ENCODE assay signal across 9 cellular contexts in genomic region chr19:4337906-4338440, GRCh38. TPM values are rescaled to one million over a fixed set of nuclear protein-coding genes. Genes with fewer than 3 reads are reported as not detected.
DNase-seq lines count a peak whose midpoint lies in the region; ATAC-seq and TF ChIP-seq lines count a peak whose summit lies in the region.
"Had no signal": no experiment of that assay in that cellular context is flagged by ENCODE, and none has a peak within 500 bp of the region (broad histone marks: within the 10 kb centered on the region; RNA-seq: fewer than 3 reads in every experiment).

No MANE protein-coding gene starts in this region.

- POLR2A ChIA-PET in WTC11 (lab: Charles Lee) = interaction anchor here (1.0 kb wide), 1 partner anchor 10 kb away, joined by 4 read pairs; no protein-coding TSS in a partner anchor

- H3K27ac ChIP-seq in skin epidermis = peak overlapping the region in 19 of 21 experiments; percentile 73 to 95 (median 87)

- peaks cover 15% of the 10 kb centered on the region for H3K4me1 Mint-ChIP-seq in WTC11

- DNase-seq in NCI-H1092 treated with DMSO at 0.1 percent for 48 hours (lab: John Stamatoyannopoulos, UW) (peak; percentile 14), NCI-H1092 (lab: John Stamatoyannopoulos, UW) (no peak), WTC11 (ENCODE audit: low spot score) (no peak), left ventricle myocardium superior (peak; percentile 40), DMS 273 treated with DMSO at 0.1 percent for 48 hours (lab: John Stamatoyannopoulos, UW) (no peak), islet precursor cell (no peak)

- TF ChIP-seq CTCF in WTC11 (IDR thresholded peaks at IDR 0.05) = no peak

- H3K4me3 Mint-ChIP-seq in WTC11 = peak overlapping the region; percentile 67

- H3K9me3 Mint-ChIP-seq in WTC11 = peaks cover 16% of the 10 kb centered on the region

- H3K27me3 Mint-ChIP-seq in WTC11 (ENCODE audit: low read depth) = peaks cover 24% of the 10 kb centered on the region

- intact Hi-C loops in left ventricle myocardium superior (cut with micrococcal nuclease) = no loop called here

- peak overlapping the region; percentile 65 for H3K27ac Mint-ChIP-seq in WTC11

- H3K4me3 ChIP-seq in skin epidermis = peak overlapping the region; percentile 35 to 56 (median 45)

- peaks cover 18% of the 10 kb centered on the region for H3K36me3 Mint-ChIP-seq in WTC11

- CTCF ChIA-PET in WTC11 (lab: Charles Lee) = interaction anchor here (1.0 to 3.9 kb wide), 5 partner anchors 15 to 186 kb away, joined by 3 to 29 read pairs (median 5); no protein-coding TSS in a partner anchor

- no peak for ATAC-seq in WTC11
- no peak for ATAC-seq in left ventricle myocardium superior
- ATAC-seq in HG03432 (IDR thresholded peaks at IDR 0.05; ENCODE audit: unreplicated experiment) = no peak

TF ChIP-seq in WTC11, 78 proteins besides CTCF, POLR2A, EP300 and RAD21 (continues in another document):
- TF ChIP-seq IRF2 (CRISPR knock-in tag; IDR thresholded peaks at IDR 0.05; ENCODE audit: borderline replicate concordance, low read depth) (no peak), CBFB (CRISPR knock-in tag; IDR thresholded peaks at IDR 0.05; ENCODE audit: low read depth) (no peak), FOXK1 (CRISPR knock-in tag; IDR thresholded peaks at IDR 0.05) (no peak), EMX1 (CRISPR knock-in tag; IDR thresholded peaks at IDR 0.05) (no peak), ELF4 (CRISPR knock-in tag; IDR thresholded peaks at IDR 0.05; ENCODE audit: low read depth) (no peak), KAT7 (CRISPR knock-in tag; IDR thresholded peaks at IDR 0.05; ENCODE audit: borderline replicate concordance) (no peak), ZNF281 (CRISPR knock-in tag; IDR thresholded peaks at IDR 0.05) (no peak), IRF1 (CRISPR knock-in tag; IDR thresholded peaks at IDR 0.05) (no peak), ZBTB43 (CRISPR knock-in tag; IDR thresholded peaks at IDR 0.05) (no peak)
- TF ChIP-seq, protein P1, sequence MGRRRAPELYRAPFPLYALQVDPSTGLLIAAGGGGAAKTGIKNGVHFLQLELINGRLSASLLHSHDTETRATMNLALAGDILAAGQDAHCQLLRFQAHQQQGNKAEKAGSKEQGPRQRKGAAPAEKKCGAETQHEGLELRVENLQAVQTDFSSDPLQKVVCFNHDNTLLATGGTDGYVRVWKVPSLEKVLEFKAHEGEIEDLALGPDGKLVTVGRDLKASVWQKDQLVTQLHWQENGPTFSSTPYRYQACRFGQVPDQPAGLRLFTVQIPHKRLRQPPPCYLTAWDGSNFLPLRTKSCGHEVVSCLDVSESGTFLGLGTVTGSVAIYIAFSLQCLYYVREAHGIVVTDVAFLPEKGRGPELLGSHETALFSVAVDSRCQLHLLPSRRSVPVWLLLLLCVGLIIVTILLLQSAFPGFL (CRISPR knock-in tag; IDR thresholded peaks at IDR 0.05; ENCODE audit: borderline replicate concordance) = no peak
- TF ChIP-seq, protein P2, sequence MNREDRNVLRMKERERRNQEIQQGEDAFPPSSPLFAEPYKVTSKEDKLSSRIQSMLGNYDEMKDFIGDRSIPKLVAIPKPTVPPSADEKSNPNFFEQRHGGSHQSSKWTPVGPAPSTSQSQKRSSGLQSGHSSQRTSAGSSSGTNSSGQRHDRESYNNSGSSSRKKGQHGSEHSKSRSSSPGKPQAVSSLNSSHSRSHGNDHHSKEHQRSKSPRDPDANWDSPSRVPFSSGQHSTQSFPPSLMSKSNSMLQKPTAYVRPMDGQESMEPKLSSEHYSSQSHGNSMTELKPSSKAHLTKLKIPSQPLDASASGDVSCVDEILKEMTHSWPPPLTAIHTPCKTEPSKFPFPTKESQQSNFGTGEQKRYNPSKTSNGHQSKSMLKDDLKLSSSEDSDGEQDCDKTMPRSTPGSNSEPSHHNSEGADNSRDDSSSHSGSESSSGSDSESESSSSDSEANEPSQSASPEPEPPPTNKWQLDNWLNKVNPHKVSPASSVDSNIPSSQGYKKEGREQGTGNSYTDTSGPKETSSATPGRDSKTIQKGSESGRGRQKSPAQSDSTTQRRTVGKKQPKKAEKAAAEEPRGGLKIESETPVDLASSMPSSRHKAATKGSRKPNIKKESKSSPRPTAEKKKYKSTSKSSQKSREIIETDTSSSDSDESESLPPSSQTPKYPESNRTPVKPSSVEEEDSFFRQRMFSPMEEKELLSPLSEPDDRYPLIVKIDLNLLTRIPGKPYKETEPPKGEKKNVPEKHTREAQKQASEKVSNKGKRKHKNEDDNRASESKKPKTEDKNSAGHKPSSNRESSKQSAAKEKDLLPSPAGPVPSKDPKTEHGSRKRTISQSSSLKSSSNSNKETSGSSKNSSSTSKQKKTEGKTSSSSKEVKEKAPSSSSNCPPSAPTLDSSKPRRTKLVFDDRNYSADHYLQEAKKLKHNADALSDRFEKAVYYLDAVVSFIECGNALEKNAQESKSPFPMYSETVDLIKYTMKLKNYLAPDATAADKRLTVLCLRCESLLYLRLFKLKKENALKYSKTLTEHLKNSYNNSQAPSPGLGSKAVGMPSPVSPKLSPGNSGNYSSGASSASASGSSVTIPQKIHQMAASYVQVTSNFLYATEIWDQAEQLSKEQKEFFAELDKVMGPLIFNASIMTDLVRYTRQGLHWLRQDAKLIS (CRISPR knock-in tag; IDR thresholded peaks at IDR 0.05; ENCODE audit: borderline replicate concordance) = no peak
- TF ChIP-seq, protein P3, sequence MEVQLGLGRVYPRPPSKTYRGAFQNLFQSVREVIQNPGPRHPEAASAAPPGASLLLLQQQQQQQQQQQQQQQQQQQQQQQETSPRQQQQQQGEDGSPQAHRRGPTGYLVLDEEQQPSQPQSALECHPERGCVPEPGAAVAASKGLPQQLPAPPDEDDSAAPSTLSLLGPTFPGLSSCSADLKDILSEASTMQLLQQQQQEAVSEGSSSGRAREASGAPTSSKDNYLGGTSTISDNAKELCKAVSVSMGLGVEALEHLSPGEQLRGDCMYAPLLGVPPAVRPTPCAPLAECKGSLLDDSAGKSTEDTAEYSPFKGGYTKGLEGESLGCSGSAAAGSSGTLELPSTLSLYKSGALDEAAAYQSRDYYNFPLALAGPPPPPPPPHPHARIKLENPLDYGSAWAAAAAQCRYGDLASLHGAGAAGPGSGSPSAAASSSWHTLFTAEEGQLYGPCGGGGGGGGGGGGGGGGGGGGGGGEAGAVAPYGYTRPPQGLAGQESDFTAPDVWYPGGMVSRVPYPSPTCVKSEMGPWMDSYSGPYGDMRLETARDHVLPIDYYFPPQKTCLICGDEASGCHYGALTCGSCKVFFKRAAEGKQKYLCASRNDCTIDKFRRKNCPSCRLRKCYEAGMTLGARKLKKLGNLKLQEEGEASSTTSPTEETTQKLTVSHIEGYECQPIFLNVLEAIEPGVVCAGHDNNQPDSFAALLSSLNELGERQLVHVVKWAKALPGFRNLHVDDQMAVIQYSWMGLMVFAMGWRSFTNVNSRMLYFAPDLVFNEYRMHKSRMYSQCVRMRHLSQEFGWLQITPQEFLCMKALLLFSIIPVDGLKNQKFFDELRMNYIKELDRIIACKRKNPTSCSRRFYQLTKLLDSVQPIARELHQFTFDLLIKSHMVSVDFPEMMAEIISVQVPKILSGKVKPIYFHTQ (CRISPR knock-in tag; IDR thresholded peaks at IDR 0.05) = no peak

RNA-seq across cellular contexts. Expression of gene STAP2, which starts 0.7 kb away (rescaled TPM):
- 18.2 to 21.1 TPM (median 20.2 TPM) in 3 replicates for total RNA-seq in WTC11 (2021)
- total RNA-seq in left ventricle myocardium superior = 4.2 TPM

RNA-seq across cellular contexts. Expression of gene MPND, which starts 5.4 kb away (rescaled TPM):
- total RNA-seq in WTC11 (2021) (28.3 to 37.7 TPM (median 37.4 TPM) in 3 replicates), left ventricle myocardium superior (19.2 TPM)

RNA-seq across cellular contexts. Expression of gene FSD1, which starts 33.6 kb away (rescaled TPM):
- 61.3 to 69.2 TPM (median 65.7 TPM) in 3 replicates for total RNA-seq in WTC11 (2021)
- total RNA-seq in left ventricle myocardium superior = not detected

RNA-seq across cellular contexts. Expression of gene TMIGD2, which starts 35.8 kb away (rescaled TPM):
- total RNA-seq in WTC11 (2021) (0.55 to 1.0 TPM (median 0.94 TPM) in 3 replicates), left ventricle myocardium superior (not detected)
- total RNA-seq: temporal lobe had no signal

RNA-seq across cellular contexts. Expression of gene SHD, which starts 58.9 kb away (rescaled TPM):
- 2.0 to 3.6 TPM (median 3.4 TPM) in 3 replicates for total RNA-seq in WTC11 (2021)
- not detected for total RNA-seq in left ventricle myocardium superior

Comparison
In these comparisons a context has a peak if more than half of its experiments do, and no peak if none do; other contexts are left out.
1. DNase-seq: peak in NCI-H1092 treated with DMSO at 0.1 percent for 48 hours (single experiment) and left ventricle myocardium superior (single experiment); none in NCI-H1092 (single experiment), WTC11 (single experiment), DMS 273 treated with DMSO at 0.1 percent for 48 hours (single experiment) and islet precursor cell (single experiment).
2. RNA of gene FSD1, which starts 33.6 kb away (total RNA-seq): 61.3 to 69.2 TPM in WTC11; not detected in left ventricle myocardium superior (single experiment); every median in the first group is over 10 times any median in the second.